In the genomic region with DNA sequence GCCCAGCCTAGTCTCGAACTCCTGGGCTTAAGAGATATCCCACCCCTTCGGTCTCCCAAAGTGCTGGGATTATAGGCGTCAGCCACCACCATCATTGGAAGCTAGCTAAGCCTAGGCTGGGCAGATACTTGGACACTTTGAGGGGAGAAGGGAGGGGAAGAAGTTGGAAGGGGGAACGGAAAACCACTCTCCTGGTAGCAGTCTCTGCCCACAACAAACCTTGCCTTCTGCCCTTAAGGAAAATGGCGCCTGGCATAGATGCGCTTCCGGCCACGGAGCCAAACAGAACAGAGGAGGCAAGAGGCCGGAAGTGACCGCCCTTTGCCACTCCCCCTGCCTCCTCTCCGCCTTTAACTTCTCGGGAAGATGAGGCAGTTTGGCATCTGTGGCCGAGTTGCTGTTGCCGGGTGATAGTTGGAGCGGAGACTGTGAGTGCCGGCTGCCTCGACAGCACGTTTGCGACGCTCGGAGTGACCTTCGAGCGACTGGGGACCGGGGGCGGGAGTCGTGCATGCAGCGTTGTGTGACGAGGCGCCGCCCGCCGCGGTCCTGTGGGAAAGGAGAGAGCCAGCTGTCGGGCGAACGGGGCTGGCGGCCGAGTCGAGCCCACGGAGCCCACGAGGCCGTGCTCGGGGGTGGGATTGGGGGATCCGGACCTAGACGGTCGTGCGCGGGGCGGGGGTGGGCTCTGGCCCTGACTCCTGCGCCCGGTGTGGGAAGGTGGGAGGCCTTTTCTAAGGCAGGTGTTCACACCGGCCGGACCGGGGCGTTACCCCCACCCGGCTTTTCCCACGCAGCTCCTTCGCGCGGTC, we compare ENCODE assay signal across 1 cellular context.
TF ChIP-seq lines count a peak whose summit lies in the region.

TSS of gene MFN1 (plus strand) at position 327 of the 812 bp plus-strand sequence. CDS start 1,143 bp downstream, outside the sequence.

TF ChIP-seq in HepG2, 621 proteins besides CTCF, POLR2A, EP300 and RAD21 (continued from another document and continues in another):
- TF ChIP-seq NFAT5 (CRISPR knock-in tag; IDR thresholded peaks at IDR 0.05), result peak; percentile 59; the same call in 1 of the 2 replicates
- TF ChIP-seq ZSCAN30 (CRISPR knock-in tag; IDR thresholded peaks at IDR 0.05), result no peak
- no peak for TF ChIP-seq HOXA9 (CRISPR knock-in tag; IDR thresholded peaks at IDR 0.05; ENCODE audit: borderline replicate concordance)
- TF ChIP-seq, protein P1, sequence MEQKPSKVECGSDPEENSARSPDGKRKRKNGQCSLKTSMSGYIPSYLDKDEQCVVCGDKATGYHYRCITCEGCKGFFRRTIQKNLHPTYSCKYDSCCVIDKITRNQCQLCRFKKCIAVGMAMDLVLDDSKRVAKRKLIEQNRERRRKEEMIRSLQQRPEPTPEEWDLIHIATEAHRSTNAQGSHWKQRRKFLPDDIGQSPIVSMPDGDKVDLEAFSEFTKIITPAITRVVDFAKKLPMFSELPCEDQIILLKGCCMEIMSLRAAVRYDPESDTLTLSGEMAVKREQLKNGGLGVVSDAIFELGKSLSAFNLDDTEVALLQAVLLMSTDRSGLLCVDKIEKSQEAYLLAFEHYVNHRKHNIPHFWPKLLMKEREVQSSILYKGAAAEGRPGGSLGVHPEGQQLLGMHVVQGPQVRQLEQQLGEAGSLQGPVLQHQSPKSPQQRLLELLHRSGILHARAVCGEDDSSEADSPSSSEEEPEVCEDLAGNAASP (CRISPR knock-in tag; IDR thresholded peaks at IDR 0.05; ENCODE audit: borderline replicate concordance), result peak; percentile 40
- TF ChIP-seq KAT8 (CRISPR knock-in tag; IDR thresholded peaks at IDR 0.05), result peak; percentile 75
- TF ChIP-seq RBFOX2 (IDR thresholded peaks at IDR 0.05; ENCODE audit: low read depth, low read length), result peak; percentile 77
- TF ChIP-seq, protein P2, sequence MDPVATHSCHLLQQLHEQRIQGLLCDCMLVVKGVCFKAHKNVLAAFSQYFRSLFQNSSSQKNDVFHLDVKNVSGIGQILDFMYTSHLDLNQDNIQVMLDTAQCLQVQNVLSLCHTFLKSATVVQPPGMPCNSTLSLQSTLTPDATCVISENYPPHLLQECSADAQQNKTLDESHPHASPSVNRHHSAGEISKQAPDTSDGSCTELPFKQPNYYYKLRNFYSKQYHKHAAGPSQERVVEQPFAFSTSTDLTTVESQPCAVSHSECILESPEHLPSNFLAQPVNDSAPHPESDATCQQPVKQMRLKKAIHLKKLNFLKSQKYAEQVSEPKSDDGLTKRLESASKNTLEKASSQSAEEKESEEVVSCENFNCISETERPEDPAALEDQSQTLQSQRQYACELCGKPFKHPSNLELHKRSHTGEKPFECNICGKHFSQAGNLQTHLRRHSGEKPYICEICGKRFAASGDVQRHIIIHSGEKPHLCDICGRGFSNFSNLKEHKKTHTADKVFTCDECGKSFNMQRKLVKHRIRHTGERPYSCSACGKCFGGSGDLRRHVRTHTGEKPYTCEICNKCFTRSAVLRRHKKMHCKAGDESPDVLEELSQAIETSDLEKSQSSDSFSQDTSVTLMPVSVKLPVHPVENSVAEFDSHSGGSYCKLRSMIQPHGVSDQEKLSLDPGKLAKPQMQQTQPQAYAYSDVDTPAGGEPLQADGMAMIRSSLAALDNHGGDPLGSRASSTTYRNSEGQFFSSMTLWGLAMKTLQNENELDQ (CRISPR knock-in tag; IDR thresholded peaks at IDR 0.05; ENCODE audit: borderline replicate concordance), result no peak
- no peak for TF ChIP-seq ZFP41 (CRISPR knock-in tag; IDR thresholded peaks at IDR 0.05; ENCODE audit: borderline replicate concordance)
- peak; percentile 38; the same call in 1 of the 2 replicates for TF ChIP-seq ZNF788 (CRISPR knock-in tag; IDR thresholded peaks at IDR 0.05; ENCODE audit: borderline replicate concordance)
- peak; percentile 85; the same call in 1 of the 2 replicates for TF ChIP-seq KLF11 (CRISPR knock-in tag; IDR thresholded peaks at IDR 0.05)
- 0 out of 2 replicates have a peak, but pooled peaks have one; percentile 26 for TF ChIP-seq ZNF354B (CRISPR knock-in tag; IDR thresholded peaks at IDR 0.05)
- TF ChIP-seq ZNF781 (CRISPR knock-in tag; IDR thresholded peaks at IDR 0.05; ENCODE audit: borderline replicate concordance, not compliant biosample characterization), result peak; percentile 12
- no peak for TF ChIP-seq PAWR (CRISPR knock-in tag; IDR thresholded peaks at IDR 0.05; ENCODE audit: borderline replicate concordance)
- peak; percentile 39; the same call in 1 of the 2 replicates for TF ChIP-seq RXRB (CRISPR knock-in tag; IDR thresholded peaks at IDR 0.05; ENCODE audit: borderline replicate concordance)
- TF ChIP-seq, protein P3, sequence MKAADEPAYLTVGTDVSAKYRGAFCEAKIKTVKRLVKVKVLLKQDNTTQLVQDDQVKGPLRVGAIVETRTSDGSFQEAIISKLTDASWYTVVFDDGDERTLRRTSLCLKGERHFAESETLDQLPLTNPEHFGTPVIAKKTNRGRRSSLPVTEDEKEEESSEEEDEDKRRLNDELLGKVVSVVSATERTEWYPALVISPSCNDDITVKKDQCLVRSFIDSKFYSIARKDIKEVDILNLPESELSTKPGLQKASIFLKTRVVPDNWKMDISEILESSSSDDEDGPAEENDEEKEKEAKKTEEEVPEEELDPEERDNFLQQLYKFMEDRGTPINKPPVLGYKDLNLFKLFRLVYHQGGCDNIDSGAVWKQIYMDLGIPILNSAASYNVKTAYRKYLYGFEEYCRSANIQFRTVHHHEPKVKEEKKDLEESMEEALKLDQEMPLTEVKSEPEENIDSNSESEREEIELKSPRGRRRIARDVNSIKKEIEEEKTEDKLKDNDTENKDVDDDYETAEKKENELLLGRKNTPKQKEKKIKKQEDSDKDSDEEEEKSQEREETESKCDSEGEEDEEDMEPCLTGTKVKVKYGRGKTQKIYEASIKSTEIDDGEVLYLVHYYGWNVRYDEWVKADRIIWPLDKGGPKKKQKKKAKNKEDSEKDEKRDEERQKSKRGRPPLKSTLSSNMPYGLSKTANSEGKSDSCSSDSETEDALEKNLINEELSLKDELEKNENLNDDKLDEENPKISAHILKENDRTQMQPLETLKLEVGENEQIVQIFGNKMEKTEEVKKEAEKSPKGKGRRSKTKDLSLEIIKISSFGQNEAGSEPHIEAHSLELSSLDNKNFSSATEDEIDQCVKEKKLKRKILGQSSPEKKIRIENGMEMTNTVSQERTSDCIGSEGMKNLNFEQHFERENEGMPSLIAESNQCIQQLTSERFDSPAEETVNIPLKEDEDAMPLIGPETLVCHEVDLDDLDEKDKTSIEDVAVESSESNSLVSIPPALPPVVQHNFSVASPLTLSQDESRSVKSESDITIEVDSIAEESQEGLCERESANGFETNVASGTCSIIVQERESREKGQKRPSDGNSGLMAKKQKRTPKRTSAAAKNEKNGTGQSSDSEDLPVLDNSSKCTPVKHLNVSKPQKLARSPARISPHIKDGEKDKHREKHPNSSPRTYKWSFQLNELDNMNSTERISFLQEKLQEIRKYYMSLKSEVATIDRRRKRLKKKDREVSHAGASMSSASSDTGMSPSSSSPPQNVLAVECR (CRISPR knock-in tag; IDR thresholded peaks at IDR 0.05; ENCODE audit: borderline replicate concordance), result peak; percentile 89
- TF ChIP-seq ZNF775 (CRISPR knock-in tag; IDR thresholded peaks at IDR 0.05; ENCODE audit: borderline replicate concordance), result no peak; the same call in 1 of the 2 replicates
- peak; percentile 83; the same call in 1 of the 2 replicates for TF ChIP-seq KDM5A (IDR thresholded peaks at IDR 0.05; ENCODE audit: borderline replicate concordance, low read length)
- TF ChIP-seq ATF4 (CRISPR knock-in tag; IDR thresholded peaks at IDR 0.05), result 0 out of 4 replicates have a peak, but pooled peaks of 1 of the 2 experiments have one; percentile 17
- TF ChIP-seq MAFG (CRISPR knock-in tag; IDR thresholded peaks at IDR 0.05), result no peak
- 0 out of 2 replicates have a peak, but pooled peaks have one; percentile 8 for TF ChIP-seq MIER2 (CRISPR knock-in tag; IDR thresholded peaks at IDR 0.05)
- TF ChIP-seq ZSCAN25 (CRISPR knock-in tag; IDR thresholded peaks at IDR 0.05), result 0 out of 2 replicates have a peak, but pooled peaks have one; percentile 53
- TF ChIP-seq IRX3 (CRISPR knock-in tag; IDR thresholded peaks at IDR 0.05; ENCODE audit: borderline replicate concordance, low read depth), result peak; percentile 71; the same call in 1 of the 2 replicates
- TF ChIP-seq ZNF317 (CRISPR knock-in tag; IDR thresholded peaks at IDR 0.05), result peak; percentile 67; the same call in 1 of the 2 replicates
- TF ChIP-seq GFI1 (CRISPR knock-in tag; IDR thresholded peaks at IDR 0.05; ENCODE audit: borderline replicate concordance), result 0 out of 2 replicates have a peak, but pooled peaks have one; percentile 36
- TF ChIP-seq YEATS2 (CRISPR knock-in tag; IDR thresholded peaks at IDR 0.05; ENCODE audit: borderline replicate concordance), result peak; percentile 71
- TF ChIP-seq SALL1 (CRISPR knock-in tag; IDR thresholded peaks at IDR 0.05), result peak; percentile 76
- no peak; the same call in 1 of the 2 replicates for TF ChIP-seq TOPORS (CRISPR knock-in tag; IDR thresholded peaks at IDR 0.05)
- no peak for TF ChIP-seq PHF5A (CRISPR knock-in tag; IDR thresholded peaks at IDR 0.05; ENCODE audit: low read depth, unreplicated experiment)
- 0 out of 2 replicates have a peak, but pooled peaks have one; percentile 90 for TF ChIP-seq TSC22D2 (CRISPR knock-in tag; IDR thresholded peaks at IDR 0.05; ENCODE audit: borderline replicate concordance)
- 0 out of 2 replicates have a peak, but pooled peaks have one; percentile 54 for TF ChIP-seq GLI4 (CRISPR knock-in tag; IDR thresholded peaks at IDR 0.05; ENCODE audit: borderline replicate concordance)
- TF ChIP-seq, protein P4, sequence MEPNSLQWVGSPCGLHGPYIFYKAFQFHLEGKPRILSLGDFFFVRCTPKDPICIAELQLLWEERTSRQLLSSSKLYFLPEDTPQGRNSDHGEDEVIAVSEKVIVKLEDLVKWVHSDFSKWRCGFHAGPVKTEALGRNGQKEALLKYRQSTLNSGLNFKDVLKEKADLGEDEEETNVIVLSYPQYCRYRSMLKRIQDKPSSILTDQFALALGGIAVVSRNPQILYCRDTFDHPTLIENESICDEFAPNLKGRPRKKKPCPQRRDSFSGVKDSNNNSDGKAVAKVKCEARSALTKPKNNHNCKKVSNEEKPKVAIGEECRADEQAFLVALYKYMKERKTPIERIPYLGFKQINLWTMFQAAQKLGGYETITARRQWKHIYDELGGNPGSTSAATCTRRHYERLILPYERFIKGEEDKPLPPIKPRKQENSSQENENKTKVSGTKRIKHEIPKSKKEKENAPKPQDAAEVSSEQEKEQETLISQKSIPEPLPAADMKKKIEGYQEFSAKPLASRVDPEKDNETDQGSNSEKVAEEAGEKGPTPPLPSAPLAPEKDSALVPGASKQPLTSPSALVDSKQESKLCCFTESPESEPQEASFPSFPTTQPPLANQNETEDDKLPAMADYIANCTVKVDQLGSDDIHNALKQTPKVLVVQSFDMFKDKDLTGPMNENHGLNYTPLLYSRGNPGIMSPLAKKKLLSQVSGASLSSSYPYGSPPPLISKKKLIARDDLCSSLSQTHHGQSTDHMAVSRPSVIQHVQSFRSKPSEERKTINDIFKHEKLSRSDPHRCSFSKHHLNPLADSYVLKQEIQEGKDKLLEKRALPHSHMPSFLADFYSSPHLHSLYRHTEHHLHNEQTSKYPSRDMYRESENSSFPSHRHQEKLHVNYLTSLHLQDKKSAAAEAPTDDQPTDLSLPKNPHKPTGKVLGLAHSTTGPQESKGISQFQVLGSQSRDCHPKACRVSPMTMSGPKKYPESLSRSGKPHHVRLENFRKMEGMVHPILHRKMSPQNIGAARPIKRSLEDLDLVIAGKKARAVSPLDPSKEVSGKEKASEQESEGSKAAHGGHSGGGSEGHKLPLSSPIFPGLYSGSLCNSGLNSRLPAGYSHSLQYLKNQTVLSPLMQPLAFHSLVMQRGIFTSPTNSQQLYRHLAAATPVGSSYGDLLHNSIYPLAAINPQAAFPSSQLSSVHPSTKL (CRISPR knock-in tag; IDR thresholded peaks at IDR 0.05), result peak; percentile 50
